9 cellular contexts compared by ENCODE assay signal in genomic region chr5:118088448-118088847, GRCh38.
"Had no signal": no experiment of that assay in that cellular context is flagged by ENCODE, and none has a peak within 500 bp of the region (broad histone marks: within the 10 kb centered on the region; RNA-seq: fewer than 3 reads in every experiment).

No MANE protein-coding gene starts in this region.

- H3K36me3 ChIP-seq: HAP-1 had no signal

- H3K9me3 ChIP-seq: HAP-1 had no signal

- DNase-seq: GM23248, GOT3, H7, HFFc6, IMR-90, KG1 had no signal

- H3K27ac Mint-ChIP-seq: HFFc6 had no signal

- H3K4me3 ChIP-seq: GM23248, HAP-1, K562 had no signal

- H3K9ac ChIP-seq: GM23248 had no signal

- H3K4me3 Mint-ChIP-seq: HFFc6 had no signal

- H3K27ac ChIP-seq: GM23248, HL-60 had no signal

- H3K4me1 ChIP-seq: HAP-1 had no signal
